ENCODE assay signal across 1 cellular context in the genomic region with DNA sequence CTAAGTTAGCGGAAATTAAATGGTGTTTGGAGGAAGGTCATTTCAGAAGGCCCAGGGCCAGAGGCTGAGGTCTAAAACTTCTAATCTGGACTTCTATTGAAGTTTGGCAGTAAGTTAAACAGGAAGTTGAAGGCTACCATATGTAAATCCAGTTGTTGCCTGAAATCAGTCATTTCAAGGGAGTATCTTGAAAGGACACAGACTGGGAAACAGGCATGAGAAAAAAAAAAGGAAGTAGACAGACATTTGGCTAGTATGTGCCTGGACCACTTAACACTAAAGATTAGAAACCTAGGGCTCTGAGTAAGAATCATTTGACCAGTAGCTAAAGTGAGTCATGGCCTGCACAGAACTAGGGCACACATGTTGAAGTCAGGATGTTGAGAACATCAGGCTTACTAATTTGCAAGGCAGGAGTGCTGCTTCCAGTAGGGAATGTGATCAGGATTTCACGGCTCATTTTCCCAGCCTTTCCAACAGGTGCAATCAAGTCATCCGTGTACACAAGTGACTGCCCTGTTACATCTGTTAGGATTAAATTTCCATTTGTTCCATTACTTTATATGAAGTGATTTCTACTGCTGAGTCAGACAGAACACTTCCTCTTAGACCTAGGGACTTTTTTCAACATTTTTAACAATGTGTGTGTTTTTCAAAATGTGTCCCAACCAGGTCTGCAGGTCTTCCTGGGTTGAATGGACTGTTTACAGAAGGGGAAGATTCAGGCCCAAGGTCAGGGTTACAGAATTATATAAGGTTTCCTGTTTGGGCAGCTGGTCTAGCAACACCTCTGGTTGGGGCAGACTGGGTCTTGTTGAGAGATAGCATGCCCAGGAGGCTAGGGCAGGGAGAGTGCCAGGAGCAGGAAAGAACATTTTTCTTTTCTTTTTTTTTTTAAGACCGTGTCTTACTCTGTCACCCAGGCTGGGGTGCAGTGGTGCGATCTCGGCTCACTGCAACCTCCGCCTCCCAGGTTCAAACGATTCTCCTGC.
TF ChIP-seq lines count a peak whose summit lies in the region.

No MANE protein-coding gene starts in this region.

TF ChIP-seq in HepG2, 621 proteins besides CTCF, POLR2A, EP300 and RAD21 (continued from another document and continues in another):
- TF ChIP-seq, protein P1, sequence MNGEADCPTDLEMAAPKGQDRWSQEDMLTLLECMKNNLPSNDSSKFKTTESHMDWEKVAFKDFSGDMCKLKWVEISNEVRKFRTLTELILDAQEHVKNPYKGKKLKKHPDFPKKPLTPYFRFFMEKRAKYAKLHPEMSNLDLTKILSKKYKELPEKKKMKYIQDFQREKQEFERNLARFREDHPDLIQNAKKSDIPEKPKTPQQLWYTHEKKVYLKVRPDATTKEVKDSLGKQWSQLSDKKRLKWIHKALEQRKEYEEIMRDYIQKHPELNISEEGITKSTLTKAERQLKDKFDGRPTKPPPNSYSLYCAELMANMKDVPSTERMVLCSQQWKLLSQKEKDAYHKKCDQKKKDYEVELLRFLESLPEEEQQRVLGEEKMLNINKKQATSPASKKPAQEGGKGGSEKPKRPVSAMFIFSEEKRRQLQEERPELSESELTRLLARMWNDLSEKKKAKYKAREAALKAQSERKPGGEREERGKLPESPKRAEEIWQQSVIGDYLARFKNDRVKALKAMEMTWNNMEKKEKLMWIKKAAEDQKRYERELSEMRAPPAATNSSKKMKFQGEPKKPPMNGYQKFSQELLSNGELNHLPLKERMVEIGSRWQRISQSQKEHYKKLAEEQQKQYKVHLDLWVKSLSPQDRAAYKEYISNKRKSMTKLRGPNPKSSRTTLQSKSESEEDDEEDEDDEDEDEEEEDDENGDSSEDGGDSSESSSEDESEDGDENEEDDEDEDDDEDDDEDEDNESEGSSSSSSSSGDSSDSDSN (CRISPR knock-in tag; IDR thresholded peaks at IDR 0.05), result peak; percentile 27; the same call in 1 of the 2 replicates
- no peak for TF ChIP-seq CREB1 (IDR thresholded peaks at IDR 0.05)
- TF ChIP-seq CREB1 (CRISPR knock-in tag; IDR thresholded peaks at IDR 0.05), result peak; percentile 59
- no peak for TF ChIP-seq ZBTB42 (CRISPR knock-in tag; IDR thresholded peaks at IDR 0.05)
- TF ChIP-seq SYNCRIP (IDR thresholded peaks at IDR 0.05; ENCODE audit: insufficient read depth, low read depth, low read length), result no peak
- peak; percentile 69 for TF ChIP-seq POLR2G (IDR thresholded peaks at IDR 0.05; ENCODE audit: low read depth, low read length)
- no peak for TF ChIP-seq ZNF598 (CRISPR knock-in tag; IDR thresholded peaks at IDR 0.05; ENCODE audit: borderline replicate concordance)
- TF ChIP-seq, protein P2, sequence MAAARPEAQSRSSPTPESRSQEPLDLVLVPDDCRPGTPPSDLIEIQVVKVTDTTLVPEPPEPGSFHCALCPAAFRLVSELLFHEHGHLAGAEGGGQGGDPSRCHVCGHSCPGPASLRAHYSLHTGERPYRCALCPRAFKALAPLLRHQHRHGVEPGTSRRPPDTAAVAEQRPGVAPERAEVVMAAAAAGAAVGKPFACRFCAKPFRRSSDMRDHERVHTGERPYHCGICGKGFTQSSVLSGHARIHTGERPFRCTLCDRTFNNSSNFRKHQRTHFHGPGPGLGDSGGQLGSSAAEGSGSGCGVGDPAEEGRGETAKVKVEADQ (CRISPR knock-in tag; IDR thresholded peaks at IDR 0.05; ENCODE audit: borderline replicate concordance), result no peak
- TF ChIP-seq, protein P3, sequence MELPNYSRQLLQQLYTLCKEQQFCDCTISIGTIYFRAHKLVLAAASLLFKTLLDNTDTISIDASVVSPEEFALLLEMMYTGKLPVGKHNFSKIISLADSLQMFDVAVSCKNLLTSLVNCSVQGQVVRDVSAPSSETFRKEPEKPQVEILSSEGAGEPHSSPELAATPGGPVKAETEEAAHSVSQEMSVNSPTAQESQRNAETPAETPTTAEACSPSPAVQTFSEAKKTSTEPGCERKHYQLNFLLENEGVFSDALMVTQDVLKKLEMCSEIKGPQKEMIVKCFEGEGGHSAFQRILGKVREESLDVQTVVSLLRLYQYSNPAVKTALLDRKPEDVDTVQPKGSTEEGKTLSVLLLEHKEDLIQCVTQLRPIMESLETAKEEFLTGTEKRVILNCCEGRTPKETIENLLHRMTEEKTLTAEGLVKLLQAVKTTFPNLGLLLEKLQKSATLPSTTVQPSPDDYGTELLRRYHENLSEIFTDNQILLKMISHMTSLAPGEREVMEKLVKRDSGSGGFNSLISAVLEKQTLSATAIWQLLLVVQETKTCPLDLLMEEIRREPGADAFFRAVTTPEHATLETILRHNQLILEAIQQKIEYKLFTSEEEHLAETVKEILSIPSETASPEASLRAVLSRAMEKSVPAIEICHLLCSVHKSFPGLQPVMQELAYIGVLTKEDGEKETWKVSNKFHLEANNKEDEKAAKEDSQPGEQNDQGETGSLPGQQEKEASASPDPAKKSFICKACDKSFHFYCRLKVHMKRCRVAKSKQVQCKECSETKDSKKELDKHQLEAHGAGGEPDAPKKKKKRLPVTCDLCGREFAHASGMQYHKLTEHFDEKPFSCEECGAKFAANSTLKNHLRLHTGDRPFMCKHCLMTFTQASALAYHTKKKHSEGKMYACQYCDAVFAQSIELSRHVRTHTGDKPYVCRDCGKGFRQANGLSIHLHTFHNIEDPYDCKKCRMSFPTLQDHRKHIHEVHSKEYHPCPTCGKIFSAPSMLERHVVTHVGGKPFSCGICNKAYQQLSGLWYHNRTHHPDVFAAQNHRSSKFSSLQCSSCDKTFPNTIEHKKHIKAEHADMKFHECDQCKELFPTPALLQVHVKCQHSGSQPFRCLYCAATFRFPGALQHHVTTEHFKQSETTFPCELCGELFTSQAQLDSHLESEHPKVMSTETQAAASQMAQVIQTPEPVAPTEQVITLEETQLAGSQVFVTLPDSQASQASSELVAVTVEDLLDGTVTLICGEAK (IDR thresholded peaks at IDR 0.05), result no peak
- TF ChIP-seq, protein P3 (CRISPR knock-in tag; IDR thresholded peaks at IDR 0.05), result peak; percentile 79; the same call in 1 of the 2 replicates
- no peak for TF ChIP-seq ZNF383 (CRISPR knock-in tag; IDR thresholded peaks at IDR 0.05; ENCODE audit: borderline replicate concordance)
- no peak for TF ChIP-seq ZNF782 (CRISPR knock-in tag; IDR thresholded peaks at IDR 0.05; ENCODE audit: borderline replicate concordance)
- TF ChIP-seq, protein P4, sequence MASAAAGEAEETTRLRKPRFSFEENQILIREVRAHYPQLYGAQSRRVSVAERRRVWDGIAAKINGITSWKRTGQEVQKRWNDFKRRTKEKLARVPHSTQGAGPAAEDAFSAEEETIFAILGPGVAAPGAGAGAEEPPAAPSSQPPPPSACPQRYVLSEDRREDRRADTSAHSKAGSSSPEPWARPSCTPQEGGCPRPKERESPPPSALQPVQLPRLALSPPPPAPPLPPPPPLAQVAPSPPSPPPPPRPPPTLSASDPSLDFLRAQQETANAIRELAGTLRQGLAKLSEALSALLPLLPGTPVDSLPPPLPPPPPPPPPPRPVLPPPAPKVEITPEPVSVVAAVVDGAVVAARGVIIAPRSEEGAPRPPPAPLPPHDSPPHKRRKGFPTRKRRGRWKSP (CRISPR knock-in tag; IDR thresholded peaks at IDR 0.05), result peak; percentile 57; the same call in 1 of the 2 replicates
- no peak for TF ChIP-seq ZEB1 (IDR thresholded peaks at IDR 0.05; ENCODE audit: insufficient replicate concordance, low read depth)
- TF ChIP-seq MEF2D (CRISPR knock-in tag; IDR thresholded peaks at IDR 0.05), result peak; percentile 75
- TF ChIP-seq SNAPC2 (CRISPR knock-in tag; IDR thresholded peaks at IDR 0.05), result no peak
- TF ChIP-seq GATAD1 (CRISPR knock-in tag; IDR thresholded peaks at IDR 0.05), result peak; percentile 55; the same call in 1 of the 2 replicates
- TF ChIP-seq, protein P5, sequence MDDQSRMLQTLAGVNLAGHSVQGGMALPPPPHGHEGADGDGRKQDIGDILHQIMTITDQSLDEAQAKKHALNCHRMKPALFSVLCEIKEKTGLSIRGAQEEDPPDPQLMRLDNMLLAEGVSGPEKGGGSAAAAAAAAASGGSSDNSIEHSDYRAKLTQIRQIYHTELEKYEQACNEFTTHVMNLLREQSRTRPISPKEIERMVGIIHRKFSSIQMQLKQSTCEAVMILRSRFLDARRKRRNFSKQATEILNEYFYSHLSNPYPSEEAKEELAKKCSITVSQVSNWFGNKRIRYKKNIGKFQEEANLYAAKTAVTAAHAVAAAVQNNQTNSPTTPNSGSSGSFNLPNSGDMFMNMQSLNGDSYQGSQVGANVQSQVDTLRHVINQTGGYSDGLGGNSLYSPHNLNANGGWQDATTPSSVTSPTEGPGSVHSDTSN (CRISPR knock-in tag; IDR thresholded peaks at IDR 0.05; ENCODE audit: borderline replicate concordance), result no peak
- TF ChIP-seq, protein P6, sequence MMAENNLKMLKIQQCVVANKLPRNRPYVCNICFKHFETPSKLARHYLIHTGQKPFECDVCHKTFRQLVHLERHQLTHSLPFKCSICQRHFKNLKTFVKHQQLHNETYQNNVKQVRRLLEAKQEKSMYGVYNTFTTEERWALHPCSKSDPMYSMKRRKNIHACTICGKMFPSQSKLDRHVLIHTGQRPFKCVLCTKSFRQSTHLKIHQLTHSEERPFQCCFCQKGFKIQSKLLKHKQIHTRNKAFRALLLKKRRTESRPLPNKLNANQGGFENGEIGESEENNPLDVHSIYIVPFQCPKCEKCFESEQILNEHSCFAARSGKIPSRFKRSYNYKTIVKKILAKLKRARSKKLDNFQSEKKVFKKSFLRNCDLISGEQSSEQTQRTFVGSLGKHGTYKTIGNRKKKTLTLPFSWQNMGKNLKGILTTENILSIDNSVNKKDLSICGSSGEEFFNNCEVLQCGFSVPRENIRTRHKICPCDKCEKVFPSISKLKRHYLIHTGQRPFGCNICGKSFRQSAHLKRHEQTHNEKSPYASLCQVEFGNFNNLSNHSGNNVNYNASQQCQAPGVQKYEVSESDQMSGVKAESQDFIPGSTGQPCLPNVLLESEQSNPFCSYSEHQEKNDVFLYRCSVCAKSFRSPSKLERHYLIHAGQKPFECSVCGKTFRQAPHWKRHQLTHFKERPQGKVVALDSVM (CRISPR knock-in tag; IDR thresholded peaks at IDR 0.05), result 0 out of 2 replicates have a peak, but pooled peaks have one; percentile 37
- peak; percentile 51; the same call in 1 of the 2 replicates for TF ChIP-seq ZNF614 (CRISPR knock-in tag; IDR thresholded peaks at IDR 0.05; ENCODE audit: borderline replicate concordance)
- TF ChIP-seq DNMT3B (CRISPR knock-in tag; conservative IDR thresholded peaks at IDR 0.05), result no peak; the same call in 1 of the 2 replicates
- peak; percentile 91; the same call in 1 of the 2 replicates for TF ChIP-seq RXRA (CRISPR knock-in tag; IDR thresholded peaks at IDR 0.05)
- peak; percentile 72; the same call in 1 of the 2 replicates for TF ChIP-seq HNF4G (IDR thresholded peaks at IDR 0.05; ENCODE audit: borderline replicate concordance, low read depth, low read length)
- no peak; the same call in 1 of the 2 replicates for TF ChIP-seq HNF4G (CRISPR knock-in tag; IDR thresholded peaks at IDR 0.05; ENCODE audit: borderline replicate concordance, low read depth)
- no peak for TF ChIP-seq KMT2A (CRISPR knock-in tag; IDR thresholded peaks at IDR 0.05)
- peak; percentile 92 for TF ChIP-seq ISL2 (CRISPR knock-in tag; IDR thresholded peaks at IDR 0.05)
- 0 out of 2 replicates have a peak, but pooled peaks have one; percentile 74 for TF ChIP-seq ZNF703 (CRISPR knock-in tag; IDR thresholded peaks at IDR 0.05; ENCODE audit: borderline replicate concordance)
- TF ChIP-seq FOXP1 (IDR thresholded peaks at IDR 0.05), result no peak
- peak; percentile 86 for TF ChIP-seq FOXP1 (CRISPR knock-in tag; IDR thresholded peaks at IDR 0.05)
- peak; percentile 82; the same call in 1 of the 2 replicates for TF ChIP-seq HMG20A (CRISPR knock-in tag; IDR thresholded peaks at IDR 0.05; ENCODE audit: borderline replicate concordance)
- no peak for TF ChIP-seq ZNF354B (CRISPR knock-in tag; IDR thresholded peaks at IDR 0.05)
- no peak for TF ChIP-seq GPN1 (CRISPR knock-in tag; IDR thresholded peaks at IDR 0.05; ENCODE audit: borderline replicate concordance)
- no peak for TF ChIP-seq ZNF431 (CRISPR knock-in tag; IDR thresholded peaks at IDR 0.05; ENCODE audit: borderline replicate concordance, low read depth)
- no peak for TF ChIP-seq KLF9 (CRISPR knock-in tag; IDR thresholded peaks at IDR 0.05; ENCODE audit: low read depth)
- no peak for TF ChIP-seq GLI4 (CRISPR knock-in tag; IDR thresholded peaks at IDR 0.05; ENCODE audit: borderline replicate concordance)
- no peak for TF ChIP-seq MXI1 (IDR thresholded peaks at IDR 0.05; ENCODE audit: borderline replicate concordance, low read depth, low read length)
- TF ChIP-seq NFKB2 (CRISPR knock-in tag; IDR thresholded peaks at IDR 0.05; ENCODE audit: borderline replicate concordance), result no peak
- peak; percentile 94 for TF ChIP-seq NR2F6 (IDR thresholded peaks at IDR 0.05)
- TF ChIP-seq NR2F6 (CRISPR knock-in tag; IDR thresholded peaks at IDR 0.05), result peak; percentile 88
- TF ChIP-seq SMAD1 (CRISPR knock-in tag; IDR thresholded peaks at IDR 0.05; ENCODE audit: borderline replicate concordance, low read depth), result no peak
- no peak for TF ChIP-seq SAFB2 (CRISPR knock-in tag; IDR thresholded peaks at IDR 0.05; ENCODE audit: borderline replicate concordance, low read depth)
- TF ChIP-seq NBN (conservative IDR thresholded peaks at IDR 0.05), result no peak
- no peak for TF ChIP-seq SMARCE1 (IDR thresholded peaks at IDR 0.05; ENCODE audit: borderline replicate concordance)
